ENCODE assay signal across 8 cellular contexts in genomic region chr19:18995804-18996241, GRCh38. TPM values are rescaled to one million over a fixed set of nuclear protein-coding genes. Genes with fewer than 3 reads are reported as not detected.
DNase-seq lines count a peak whose midpoint lies in the region; ATAC-seq, FAIRE-seq and TF ChIP-seq lines count a peak whose summit lies in the region.

No MANE protein-coding gene starts in this region.

- no peaks in the 10 kb centered on the region for H3K79me2 ChIP-seq in K562 (ENCODE audit: control insufficient read depth, insufficient read depth, low read length)

- no peaks in the 10 kb centered on the region for H3K27me3 ChIP-seq in BJ (ENCODE audit: control insufficient read depth, insufficient read depth, low read length)
- H3K27me3 ChIP-seq in K562 (ENCODE audit: control insufficient read depth in 2 of 2, insufficient read depth in 2 of 2, low read length in 2 of 2) = no peaks in the 10 kb centered on the region
- H3K27me3 ChIP-seq in stomach = no peaks in the 10 kb centered on the region

- DNase-seq in BJ (ENCODE audit: low read depth) (peak; percentile 50), GM19239 (ENCODE audit: insufficient read length, low spot score) (peak; percentile 34), NOMO-1 (lab: John Stamatoyannopoulos, UW; ENCODE audit: unreplicated experiment in 2 of 2) (peak; percentile 39 to 43), K562 (ENCODE audit: extremely low read depth in 1 of 4, low spot score in 3 of 4) (peak; percentile 55 to 77 (median 70)), islet precursor cell (peak; percentile 93), stomach (peak; percentile 35)
- DNase-seq in activated CD8-positive, alpha-beta memory T cell treated with anti-CD3 and anti-CD28 coated beads, Interleukin-2, amount 50 U/mL, for 4 hours = no peak

- in situ Hi-C loops in K562 (cut with MboI) = no loop called here

- H3K36me3 ChIP-seq in BJ (ENCODE audit: control insufficient read depth, insufficient read depth, low read length) (peaks cover 27% of the 10 kb centered on the region), K562 (ENCODE audit: control insufficient read depth, insufficient read depth, low read length) (peaks cover 89% of the 10 kb centered on the region; the same call in 2 of the 3 replicates), stomach (peaks cover 38 to 97% (median 93%) of the 10 kb centered on the region in 4 donors)

- CTCF ChIA-PET in BJ (lab: Yijun Ruan, JAX) = interaction anchor here (0.6 to 5.3 kb wide), 15 partner anchors 9 to 838 kb away, joined by 3 to 44 read pairs (median 5); no protein-coding TSS in a partner anchor
- CTCF ChIA-PET in K562 (lab: Yijun Ruan, JAX; ENCODE audit: low intra/inter-chr PET ratio) = interaction anchor here (0.7 to 1.2 kb wide), 2 partner anchors 132 to 143 kb away, joined by 3 to 4 read pairs; no protein-coding TSS in a partner anchor

- ATAC-seq in K562 = peak; percentile 97
- no peak for ATAC-seq in HG02588 (IDR thresholded peaks at IDR 0.05; ENCODE audit: unreplicated experiment)

- no peak overlapping the region for H2AFZ ChIP-seq in K562 (ENCODE audit: low read depth, low read length)

- WGBS in K562 (ENCODE audit: insufficient coverage, low coverage, missing lambda C conversion rate) = 66% methylated on average over 5 of the region's 5 CpGs
- WGBS in stomach, 5 donors = 24 to 60% (median 57%) methylated on average over 5 of the region's 5 CpGs

- H3K9me3 ChIP-seq in K562 (replicated peaks; ENCODE audit: control insufficient read depth, insufficient read depth, low read depth, low read length) (no peaks in the 10 kb centered on the region), stomach (no peaks in the 10 kb centered on the region)

- TF ChIP-seq CTCF in BJ (IDR thresholded peaks at IDR 0.05; ENCODE audit: insufficient read depth, low read depth, low read length) (peak; percentile 88), K562 (IDR thresholded peaks at IDR 0.05 in 2 of 3, conservative IDR thresholded peaks at IDR 0.05 in 1 of 3; ENCODE audit: insufficient read depth in 2 of 3, low read depth in 1 of 3, low read length in 3 of 3) (peak; percentile 63 to 72 (median 70)), stomach (IDR thresholded peaks at IDR 0.05) (no peak)

- no TSS peak for BruUV-seq in K562 (replicated peaks; lab: Mats Ljungman, UMichigan)

- no peak overlapping the region for H3K4me3 ChIP-seq in BJ (ENCODE audit: low read depth, low read length)
- H3K4me3 ChIP-seq in K562 = no peak overlapping the region
- no peak overlapping the region for H3K4me3 ChIP-seq in stomach

- TF ChIP-seq POLR2A in K562 (conservative IDR thresholded peaks at IDR 0.05) = no peak
- no peak for TF ChIP-seq POLR2A in stomach (IDR thresholded peaks at IDR 0.05)

- H4K20me1 ChIP-seq in K562 (replicated peaks; ENCODE audit: control insufficient read depth, insufficient read depth, low read length) = 0 out of 2 replicates have a peak, but pooled peaks cover 3% of the 10 kb centered on the region

- no peak overlapping the region for H3K4me2 ChIP-seq in K562 (ENCODE audit: insufficient read depth, low read length)

- POLR2A ChIA-PET in BJ (lab: Charles Lee) (no interaction called here), K562 (lab: Yijun Ruan, JAX) (interaction anchor here (0.6 to 2.0 kb wide), 5 partner anchors 9 to 234 kb away, joined by 3 to 7 read pairs (median 3); no protein-coding TSS in a partner anchor)

- TF ChIP-seq EP300 in K562 (IDR thresholded peaks at IDR 0.05; ENCODE audit: low read length) (no peak), stomach (IDR thresholded peaks at IDR 0.05) (no peak)

- no peaks in the 10 kb centered on the region for H3K9me1 ChIP-seq in K562 (ENCODE audit: control insufficient read depth, insufficient read depth, low read length)

- H3K4me1 ChIP-seq in K562 (replicated peaks in 1 of 2; ENCODE audit: control insufficient read depth in 2 of 2, insufficient read depth in 2 of 2, low read length in 2 of 2) (0 out of 5 replicates have a peak, but pooled peaks cover 0 to 2% of the 10 kb centered on the region in 2 experiments), stomach (peaks cover 0 to 12% (median 0%) of the 10 kb centered on the region in 4 donors)

- H3K9ac ChIP-seq in K562 (ENCODE audit: insufficient read depth in 1 of 2, low read depth in 2 of 2, low read length in 2 of 2) = no peak overlapping the region

- peak in 1 of 2 experiments; percentile 56; a peak in 2 of 4 replicates for TF ChIP-seq RAD21 in K562 (CRISPR knock-in tag; conservative IDR thresholded peaks at IDR 0.05 in 1 of 2, IDR thresholded peaks at IDR 0.05 in 1 of 2)

- no peak overlapping the region for H3K27ac ChIP-seq in K562 (ENCODE audit: extremely low read depth, low read depth, low read length)
- H3K27ac ChIP-seq in stomach = no peak overlapping the region

- intact Hi-C loops in K562 (cut with micrococcal nuclease) (loop anchor here (5.0 kb wide), 1 partner anchor 141 kb away; the partner anchor contains the start of gene TMEM161A), stomach (cut with DNase I; ENCODE audit: low total_unique reads) (no loop called here)

- FAIRE-seq in GM19239 (lab: Jason Lieb, UNC) (no peak), K562 (lab: Jason Lieb, UNC) (peak; percentile 93)

RNA-seq across cellular contexts. Expression of gene SUGP2, which starts 37.5 kb away (rescaled TPM):
- polyA plus RNA-seq in BJ (2011; rRNA removed) (33.0 and 37.4 TPM in 2 replicates), K562 (2011; rRNA removed) (101 and 135 TPM in 2 replicates), K562 (2014; fragmentation: Illumina TruSeq; extraction: Trizol) (82.8 and 89.9 TPM in 2 replicates), K562 (2014; fragmentation: Nextera tagmentation; extraction: Ambion mirVana) (10 to 100 TPM; 13.1 to 22.6 TPM), K562 (2014; rRNA removed) (93.0 and 120 TPM in 2 replicates), stomach (10 to 100 TPM; 21.5 to 40.0 (median 28.1) TPM)
- polyA minus RNA-seq in BJ (2011; rRNA and poly(A)+ RNA removed) = 14.6 and 16.8 TPM in 2 replicates
- 383 and 414 TPM in 2 replicates for total RNA-seq in K562 (2011; cell fraction: chromatin; rRNA removed; ENCODE audit: low replicate concordance)
- total RNA-seq in K562 (2011; cell fraction: nucleolus; rRNA removed) = 210 and 215 TPM in 2 replicates
- 214 and 219 TPM in 2 replicates for total RNA-seq in K562 (2011; cell fraction: nucleoplasm; rRNA removed)
- total RNA-seq in K562 (2014; rRNA removed) (50.6 and 61.7 TPM in 2 replicates), K562 (2014; rRNA removed; fragmentation: Illumina TruSeq; extraction: Trizol) (63.1 and 70.8 TPM in 2 replicates), K562 (2015; rRNA removed; fragmentation: Illumina TruSeq; extraction: Trizol) (60.5 and 61.8 TPM in 2 replicates), K562 (2021) (96.4 and 97.5 TPM in 2 replicates), stomach (100 to 1,000 TPM in 1 of 5 donors, 10 to 100 TPM in 4; 51.7 to 104 (median 62.4) TPM)
- 49.7 and 83.6 TPM in 2 replicates for polyA plus RNA-seq in K562 (2011; cell fraction: cytosol; rRNA removed)
- 318 and 368 TPM in 2 replicates for polyA plus RNA-seq in K562 (2011; cell fraction: nucleus; rRNA removed)
- polyA plus RNA-seq in K562 (2012) = 73.8 and 103 TPM in 2 replicates
- polyA minus RNA-seq in K562 (2011; rRNA and poly(A)+ RNA removed) = 58.5 and 77.2 TPM in 2 replicates
- polyA minus RNA-seq in K562 (2011; cell fraction: cytosol; rRNA and poly(A)+ RNA removed) = 32.1 and 32.5 TPM in 2 replicates
- 80.9 and 135 TPM in 2 replicates for polyA minus RNA-seq in K562 (2011; cell fraction: nucleus; rRNA and poly(A)+ RNA removed)

RNA-seq across cellular contexts. Expression of gene ARMC6, which starts 37.6 kb away (rescaled TPM):
- polyA plus RNA-seq in BJ (2011; rRNA removed) = 20.7 and 31.5 TPM in 2 replicates
- polyA minus RNA-seq in BJ (2011; rRNA and poly(A)+ RNA removed) = 25.1 and 40.5 TPM in 2 replicates
- total RNA-seq in K562 (2011; cell fraction: chromatin; rRNA removed; ENCODE audit: low replicate concordance) = 30.4 and 88.7 TPM in 2 replicates
- total RNA-seq in K562 (2011; cell fraction: nucleolus; rRNA removed) = 63.9 and 75.1 TPM in 2 replicates
- total RNA-seq in K562 (2011; cell fraction: nucleoplasm; rRNA removed) = 40.5 and 41.2 TPM in 2 replicates
- 93.4 and 116 TPM in 2 replicates for total RNA-seq in K562 (2014; rRNA removed)
- 25.9 and 40.9 TPM in 2 replicates for total RNA-seq in K562 (2014; rRNA removed; fragmentation: Illumina TruSeq; extraction: Trizol)
- total RNA-seq in K562 (2015; rRNA removed; fragmentation: Illumina TruSeq; extraction: Trizol) = 62.3 and 63.9 TPM in 2 replicates
- 69.2 and 73.4 TPM in 2 replicates for total RNA-seq in K562 (2021)
- polyA plus RNA-seq in K562 (2011; rRNA removed) = 38.1 and 47.1 TPM in 2 replicates
- 48.2 and 88.3 TPM in 2 replicates for polyA plus RNA-seq in K562 (2011; cell fraction: cytosol; rRNA removed)
- 48.6 and 65.2 TPM in 2 replicates for polyA plus RNA-seq in K562 (2011; cell fraction: nucleus; rRNA removed)
- polyA plus RNA-seq in K562 (2012) = 53.4 and 54.5 TPM in 2 replicates
- 63.6 and 75.5 TPM in 2 replicates for polyA plus RNA-seq in K562 (2014; fragmentation: Illumina TruSeq; extraction: Trizol)
- 1 to 10 TPM; 2.1 to 5.4 TPM for polyA plus RNA-seq in K562 (2014; fragmentation: Nextera tagmentation; extraction: Ambion mirVana)
- 65.4 and 76.3 TPM in 2 replicates for polyA plus RNA-seq in K562 (2014; rRNA removed)
- 23.4 and 39.5 TPM in 2 replicates for polyA minus RNA-seq in K562 (2011; rRNA and poly(A)+ RNA removed)
- 50.9 and 61.3 TPM in 2 replicates for polyA minus RNA-seq in K562 (2011; cell fraction: cytosol; rRNA and poly(A)+ RNA removed)
- 25.5 and 25.7 TPM in 2 replicates for polyA minus RNA-seq in K562 (2011; cell fraction: nucleus; rRNA and poly(A)+ RNA removed)
- 10 to 100 TPM in 4 of 5 donors, 1 to 10 TPM in 1; 7.0 to 63.8 (median 32.2) TPM for total RNA-seq in stomach
- polyA plus RNA-seq in stomach = 10 to 100 TPM; 17.4 to 22.8 (median 19.4) TPM

RNA-seq across cellular contexts. Expression of gene HOMER3, which starts 54.8 kb away (rescaled TPM):
- polyA plus RNA-seq in BJ (2011; rRNA removed) (44.7 and 55.3 TPM in 2 replicates), K562 (2011; rRNA removed) (5.1 and 10.3 TPM in 2 replicates), K562 (2014; fragmentation: Illumina TruSeq; extraction: Trizol) (2.9 and 4.7 TPM in 2 replicates), K562 (2014; fragmentation: Nextera tagmentation; extraction: Ambion mirVana) (not detected), K562 (2014; rRNA removed) (3.7 and 6.4 TPM in 2 replicates), stomach (10 to 100 TPM; 15.0 to 31.9 (median 18.7) TPM)
- 46.1 and 55.1 TPM in 2 replicates for polyA minus RNA-seq in BJ (2011; rRNA and poly(A)+ RNA removed)
- 9.9 and 22.2 TPM in 2 replicates for total RNA-seq in K562 (2011; cell fraction: chromatin; rRNA removed; ENCODE audit: low replicate concordance)
- 12.0 and 12.4 TPM in 2 replicates for total RNA-seq in K562 (2011; cell fraction: nucleolus; rRNA removed)
- total RNA-seq in K562 (2011; cell fraction: nucleoplasm; rRNA removed) = 9.1 and 12.6 TPM in 2 replicates
- total RNA-seq in K562 (2014; rRNA removed) (4.2 and 6.8 TPM in 2 replicates), K562 (2014; rRNA removed; fragmentation: Illumina TruSeq; extraction: Trizol) (1.2 and 1.3 TPM in 2 replicates), K562 (2015; rRNA removed; fragmentation: Illumina TruSeq; extraction: Trizol) (1.5 and 2.7 TPM in 2 replicates), K562 (2021) (3.4 and 4.1 TPM in 2 replicates), stomach (10 to 100 TPM in 3 of 5 donors, 1 to 10 TPM in 2; 5.1 to 74.7 (median 12.9) TPM)
- polyA plus RNA-seq in K562 (2011; cell fraction: cytosol; rRNA removed) = 9.6 and 10.5 TPM in 2 replicates
- polyA plus RNA-seq in K562 (2011; cell fraction: nucleus; rRNA removed) = 9.2 and 20.4 TPM in 2 replicates
- polyA plus RNA-seq in K562 (2012) = 2.4 and 5.5 TPM in 2 replicates
- polyA minus RNA-seq in K562 (2011; rRNA and poly(A)+ RNA removed) = 2.5 and 2.9 TPM in 2 replicates
- polyA minus RNA-seq in K562 (2011; cell fraction: cytosol; rRNA and poly(A)+ RNA removed) = 3.3 and 6.9 TPM in 2 replicates
- 3.4 and 8.3 TPM in 2 replicates for polyA minus RNA-seq in K562 (2011; cell fraction: nucleus; rRNA and poly(A)+ RNA removed)

Comparison
In these comparisons a context has a peak if more than half of its experiments do, and no peak if none do; other contexts are left out.
1. CTCF ChIP-seq: peak in BJ (single experiment) and K562 (3 of 3); none in stomach (0 of 7).